18 cellular contexts compared by ENCODE assay signal in genomic region chrX:120797201-120797938, GRCh38.
DNase-seq lines count a peak whose midpoint lies in the region; ATAC-seq, FAIRE-seq and TF ChIP-seq lines count a peak whose summit lies in the region.
"Had no signal": no experiment of that assay in that cellular context is flagged by ENCODE, and none has a peak within 500 bp of the region (broad histone marks: within the 10 kb centered on the region; RNA-seq: fewer than 3 reads in every experiment).

No MANE protein-coding gene starts in this region.

- H3K27me3 ChIP-seq in bronchial epithelial cell (ENCODE audit: control insufficient read depth, insufficient read depth, low read length) = no peaks in the 10 kb centered on the region
- H3K27me3 ChIP-seq in CD8-positive, alpha-beta memory T cell (ENCODE audit: insufficient read depth, low read length, poor library complexity, severe bottlenecking) = no peaks in the 10 kb centered on the region
- H3K27me3 ChIP-seq: esophagus squamous epithelium, left lung had no signal

- no peak for TF ChIP-seq CTCF in bronchial epithelial cell (IDR thresholded peaks at IDR 0.05; ENCODE audit: insufficient read depth, low read length, severe bottlenecking)
- no peak for TF ChIP-seq CTCF in nephron (IDR thresholded peaks at IDR 0.05; ENCODE audit: unreplicated experiment in 3 of 3)

- H3K4me3 ChIP-seq in bronchial epithelial cell (ENCODE audit: low read depth, low read length) = no peak overlapping the region
- no peak overlapping the region for H3K4me3 ChIP-seq in CD8-positive, alpha-beta memory T cell (ENCODE audit: low read length)
- H3K4me3 ChIP-seq: esophagus squamous epithelium, left lung had no signal

- no peaks in the 10 kb centered on the region for H3K36me3 Mint-ChIP-seq in activated T-cell treated with anti-CD3 and anti-CD28 coated beads, Interleukin-2, amount 50 U/mL, for 24 hours (ENCODE audit: low read depth)
- no peaks in the 10 kb centered on the region for H3K36me3 Mint-ChIP-seq in nephron (ENCODE audit: low read depth)
- H3K36me3 Mint-ChIP-seq in CD8-positive, alpha-beta memory T cell = no peaks in the 10 kb centered on the region

- CTCF ChIA-PET in CD8-positive, alpha-beta memory T cell (lab: Charles Lee) = no interaction called here

- ATAC-seq in GM18502 (IDR thresholded peaks at IDR 0.05; ENCODE audit: poor library complexity, unreplicated experiment) (peak; percentile 40), GM21717 (IDR thresholded peaks at IDR 0.05; ENCODE audit: unreplicated experiment) (no peak)
- ATAC-seq: HepG2, left lung had no signal

- no peak for FAIRE-seq in bronchial epithelial cell (lab: Jason Lieb, UNC)
- FAIRE-seq: HepG2, RCC 7860, urothelium cell line had no signal

- peaks cover 6% of the 10 kb centered on the region for H3K4me1 ChIP-seq in CD8-positive, alpha-beta memory T cell (ENCODE audit: insufficient read depth, low read length)
- H3K4me1 ChIP-seq: esophagus squamous epithelium, left lung had no signal

- peaks cover 15% of the 10 kb centered on the region for H3K27me3 Mint-ChIP-seq in activated T-cell treated with anti-CD3 and anti-CD28 coated beads, Interleukin-2, amount 50 U/mL, for 24 hours
- H3K27me3 Mint-ChIP-seq in nephron (ENCODE audit: low read depth) = no peaks in the 10 kb centered on the region
- peaks cover 6% of the 10 kb centered on the region in 2 donors for H3K27me3 Mint-ChIP-seq in CD8-positive, alpha-beta memory T cell
- H3K27me3 Mint-ChIP-seq: dendritic cell treated with granulocyte-macrophage colony-stimulating factor and Interleukin-4, amounts not matched to agents 40 ng/mL and 50 ng/mL, for 4 days had no signal

- no peak overlapping the region for H3K4me3 Mint-ChIP-seq in activated T-cell treated with anti-CD3 and anti-CD28 coated beads, Interleukin-2, amount 50 U/mL, for 24 hours
- no peak overlapping the region for H3K4me3 Mint-ChIP-seq in nephron
- no peak overlapping the region for H3K4me3 Mint-ChIP-seq in CD8-positive, alpha-beta memory T cell
- H3K4me3 Mint-ChIP-seq: dendritic cell treated with granulocyte-macrophage colony-stimulating factor and Interleukin-4, amounts not matched to agents 40 ng/mL and 50 ng/mL, for 4 days had no signal

- POLR2A ChIA-PET in CD8-positive, alpha-beta memory T cell (lab: Charles Lee) = no interaction called here

- H3K9me3 Mint-ChIP-seq in activated T-cell treated with anti-CD3 and anti-CD28 coated beads, Interleukin-2, amount 50 U/mL, for 24 hours = no peaks in the 10 kb centered on the region
- no peaks in the 10 kb centered on the region for H3K9me3 Mint-ChIP-seq in nephron
- no peaks in the 10 kb centered on the region for H3K9me3 Mint-ChIP-seq in CD8-positive, alpha-beta memory T cell
- H3K9me3 Mint-ChIP-seq: dendritic cell treated with granulocyte-macrophage colony-stimulating factor and Interleukin-4, amounts not matched to agents 40 ng/mL and 50 ng/mL, for 4 days had no signal

- no peak overlapping the region for H3K27ac ChIP-seq in CD8-positive, alpha-beta memory T cell (ENCODE audit: low read depth, low read length)
- H3K27ac ChIP-seq: left lung, WERI-Rb-1 had no signal

- H3K36me3 ChIP-seq in bronchial epithelial cell (ENCODE audit: control insufficient read depth, insufficient read depth, low read length) = no peaks in the 10 kb centered on the region
- H3K36me3 ChIP-seq in CD8-positive, alpha-beta memory T cell (ENCODE audit: insufficient read depth, low read length) = no peaks in the 10 kb centered on the region
- H3K36me3 ChIP-seq: esophagus squamous epithelium, left lung, WERI-Rb-1 had no signal

- DNase-seq in activated T-cell treated with anti-CD3 and anti-CD28 coated beads, Interleukin-2, amount 50 U/mL, for 24 hours = no peak
- no peak for DNase-seq in activated T-cell treated with anti-CD3 and anti-CD28 coated beads, Interleukin-2, amount 50 U/mL, for 1 hour
- DNase-seq in bronchial epithelial cell (ENCODE audit: low read depth) = peak; percentile 21
- DNase-seq in CD8-positive, alpha-beta memory T cell = no peak
- no peak for DNase-seq in central memory CD4-positive, alpha-beta T cell
- DNase-seq: esophagus squamous epithelium; GF-D8; left lung; MV-4-11; stimulated activated naive CD4-positive, alpha-beta T cell; WERI-Rb-1 had no signal

- no peaks in the 10 kb centered on the region for H3K9me3 ChIP-seq in CD8-positive, alpha-beta memory T cell (ENCODE audit: low read length)
- H3K9me3 ChIP-seq: esophagus squamous epithelium, left lung had no signal

- H3K27ac Mint-ChIP-seq in activated T-cell treated with anti-CD3 and anti-CD28 coated beads, Interleukin-2, amount 50 U/mL, for 24 hours = peak overlapping the region; percentile 77
- H3K27ac Mint-ChIP-seq in nephron = peak overlapping the region; percentile 60 to 86 (median 65)
- H3K27ac Mint-ChIP-seq in CD8-positive, alpha-beta memory T cell = peak overlapping the region in 1 of 8 donors; percentile 3
- H3K27ac Mint-ChIP-seq: dendritic cell treated with granulocyte-macrophage colony-stimulating factor and Interleukin-4, amounts not matched to agents 40 ng/mL and 50 ng/mL, for 4 days had no signal

- peaks cover 49% of the 10 kb centered on the region for H3K4me1 Mint-ChIP-seq in activated T-cell treated with anti-CD3 and anti-CD28 coated beads, Interleukin-2, amount 50 U/mL, for 24 hours (ENCODE audit: low read depth)
- peaks cover 12% of the 10 kb centered on the region for H3K4me1 Mint-ChIP-seq in nephron
- H3K4me1 Mint-ChIP-seq in CD8-positive, alpha-beta memory T cell = peaks cover 0 to 15% (median 13%) of the 10 kb centered on the region in 3 donors
